8 cellular contexts compared by ENCODE assay signal in the genomic region with DNA sequence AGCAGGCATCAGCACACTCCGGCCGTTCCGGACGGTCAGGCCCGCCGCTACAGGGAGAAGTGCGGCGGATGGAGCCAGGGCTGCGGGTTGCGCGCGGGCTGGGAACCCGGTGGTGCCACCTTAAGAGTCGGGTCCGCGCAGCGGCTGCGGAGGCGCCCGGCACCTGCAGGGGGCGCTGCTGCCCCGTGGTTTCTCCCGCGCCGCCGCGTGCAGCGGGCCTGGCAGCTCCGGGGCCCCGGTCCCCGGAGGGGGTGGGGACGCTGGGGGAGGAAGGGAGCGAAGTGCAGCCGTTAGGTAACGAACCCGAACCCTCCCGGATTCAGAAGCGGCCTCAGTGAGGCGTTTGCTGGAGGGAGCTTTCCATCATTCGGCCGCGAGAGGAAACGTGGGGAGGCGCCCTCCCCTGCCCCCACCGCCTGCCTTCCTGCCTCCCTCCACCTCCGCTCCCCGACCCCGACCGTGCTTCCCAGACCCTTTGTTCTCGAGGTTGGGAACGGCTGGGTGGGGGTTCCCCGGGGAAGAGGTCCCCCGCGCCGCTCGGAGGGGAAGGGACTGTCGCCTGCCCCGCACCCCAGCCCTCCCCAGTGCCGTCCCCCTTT. TPM values are rescaled to one million over a fixed set of nuclear protein-coding genes. Genes with fewer than 3 reads are reported as not detected.
DNase-seq lines count a peak whose midpoint lies in the region; ATAC-seq and TF ChIP-seq lines count a peak whose summit lies in the region.

No MANE protein-coding gene starts in this region.

- H3K4me3 ChIP-seq in cardiac fibroblast (replicated peaks in 1 of 2; ENCODE audit: low read depth in 2 of 2, low read length in 2 of 2) = peak overlapping the region; percentile 74 to 94

- H3K9me3 Mint-ChIP-seq in WTC11 = no peaks in the 10 kb centered on the region

- H3K27ac Mint-ChIP-seq in WTC11 = peak overlapping the region; percentile 91

- ATAC-seq in HG02798 (IDR thresholded peaks at IDR 0.05; ENCODE audit: poor library complexity, unreplicated experiment) = peak; percentile 88
- peak; percentile 53 for ATAC-seq in WTC11

- 0 out of 2 replicates have a peak, but pooled peaks cover 2% of the 10 kb centered on the region for H3K36me3 Mint-ChIP-seq in WTC11

- H3K4me3 Mint-ChIP-seq in WTC11 = peak overlapping the region; percentile 82

- CTCF ChIA-PET in WTC11 (lab: Charles Lee) = interaction anchor here (0.6 to 5.9 kb wide), 21 partner anchors 10 to 508 kb away, joined by 3 to 84 read pairs (median 5); partner anchors contain the start of genes DNAJC1 and SKIDA1

- peak; percentile 55 for DNase-seq in NK-92 treated with Interleukin-12 subunit alpha and Interleukin-12 subunit beta, amount 100 ng/mL, for 24 hours (lab: John Stamatoyannopoulos, UW)
- DNase-seq in NK-92 (lab: John Stamatoyannopoulos, UW; ENCODE audit: unreplicated experiment) (no peak), NCI-H1436 treated with DMSO at 0.1 percent for 48 hours (lab: John Stamatoyannopoulos, UW) (peak; percentile 17), WTC11 (ENCODE audit: low spot score) (peak; percentile 94), cardiac fibroblast (ENCODE audit: low read depth in 2 of 2) (peak; percentile 84 to 93), iris pigment epithelial cell (ENCODE audit: low read depth) (peak; percentile 77)
- peak; percentile 89 for DNase-seq in stimulated activated CD4-positive, alpha-beta T cell treated with anti-CD3 and anti-CD28 coated beads, Interleukin-12 subunit alpha, Interleukin-12 subunit beta, amount 100 ng/mL, for 4 hours

- TF ChIP-seq CTCF in WTC11 (IDR thresholded peaks at IDR 0.05) (peak; percentile 99), cardiac fibroblast (IDR thresholded peaks at IDR 0.05; ENCODE audit: low read depth, low read length) (peak; percentile 48)

- POLR2A ChIA-PET in WTC11 (lab: Charles Lee) = interaction anchor here (0.5 to 6.1 kb wide), 20 partner anchors 10 to 601 kb away, joined by 3 to 103 read pairs (median 5); partner anchors contain the start of genes MLLT10 and SKIDA1

- peaks cover 36% of the 10 kb centered on the region for H3K27me3 Mint-ChIP-seq in WTC11 (ENCODE audit: low read depth)

- H3K4me1 Mint-ChIP-seq in WTC11 = peaks cover 59% of the 10 kb centered on the region

TF ChIP-seq in WTC11, 78 proteins besides CTCF, POLR2A, EP300 and RAD21 (continues in another document):
- TF ChIP-seq ZNF423 (CRISPR knock-in tag; IDR thresholded peaks at IDR 0.05) (peak; percentile 36; the same call in 1 of the 2 replicates), NFYB (CRISPR knock-in tag; conservative IDR thresholded peaks at IDR 0.05; ENCODE audit: low read depth) (no peak), ZNF317 (CRISPR knock-in tag; IDR thresholded peaks at IDR 0.05; ENCODE audit: borderline replicate concordance, low read depth) (no peak), ZNF281 (CRISPR knock-in tag; IDR thresholded peaks at IDR 0.05) (peak; percentile 77), ARID4B (CRISPR knock-in tag; IDR thresholded peaks at IDR 0.05; ENCODE audit: borderline replicate concordance) (peak; percentile 67; the same call in 1 of the 2 replicates), ZBTB43 (CRISPR knock-in tag; IDR thresholded peaks at IDR 0.05) (peak; percentile 71; the same call in 1 of the 2 replicates), ZNF121 (CRISPR knock-in tag; IDR thresholded peaks at IDR 0.05) (peak; percentile 15; the same call in 1 of the 2 replicates), AFF4 (CRISPR knock-in tag; IDR thresholded peaks at IDR 0.05; ENCODE audit: borderline replicate concordance) (0 out of 2 replicates have a peak, but pooled peaks have one; percentile 14), MXD4 (CRISPR knock-in tag; IDR thresholded peaks at IDR 0.05; ENCODE audit: borderline replicate concordance) (no peak), ZNF671 (CRISPR knock-in tag; IDR thresholded peaks at IDR 0.05) (no peak), TEAD1 (CRISPR knock-in tag; IDR thresholded peaks at IDR 0.05) (peak; percentile 84; the same call in 1 of the 2 replicates)

RNA-seq across cellular contexts. Expression of gene SKIDA1, which starts 29.7 kb away (rescaled TPM):
- total RNA-seq in WTC11 (2021) = 9.4 to 12.9 TPM (median 11.8 TPM) in 3 replicates

RNA-seq across cellular contexts. Expression of gene MLLT10, which starts 38.2 kb away (rescaled TPM):
- total RNA-seq in WTC11 (2021) = 52.7 to 60.3 TPM (median 60.1 TPM) in 3 replicates
